Comparison of ENCODE assay signal across 23 cellular contexts in genomic region chr17:2560658-2561057, GRCh38.
"Had no signal": no experiment of that assay in that cellular context is flagged by ENCODE, and none has a peak within 500 bp of the region (broad histone marks: within the 10 kb centered on the region; RNA-seq: fewer than 3 reads in every experiment).

No MANE protein-coding gene starts in this region.

- H2AFZ ChIP-seq: parathyroid adenoma had no signal

- H3K4me1 ChIP-seq: left lung, lower lobe of right lung, parathyroid adenoma, prostate gland, testis, tibial nerve, upper lobe of right lung, vagina had no signal

- H3K9me3 ChIP-seq: prostate gland, testis, upper lobe of right lung, vagina had no signal

- H3K27ac ChIP-seq: esophagus squamous epithelium, left lung, lower lobe of right lung, parathyroid adenoma, prostate gland, testis, tibial nerve, upper lobe of right lung, vagina had no signal

- H3K36me3 ChIP-seq: esophagus squamous epithelium, left lung, lower lobe of right lung, prostate gland, tibial nerve, upper lobe of right lung, vagina had no signal

- ATAC-seq: left lung; lower lobe of right lung; sciatic nerve; stimulated activated naive B cell treated with anti-CD40 and anti-IgM and Interleukin-4, amounts not matched to agents 10 μg/mL and 1 μg/mL and 100 μg/mL, for 72 hours; stimulated activated naive CD8-positive, alpha-beta T cell treated with anti-CD3 and anti-CD28 coated beads, Interleukin-15, amount 100 ng/mL, for 72 hours; upper lobe of right lung had no signal

- FAIRE-seq: colon, frontal cortex had no signal

- DNase-seq: cerebellar nuclear complex; endodermal cell; esophagus squamous epithelium; glutamatergic neuron; islet precursor cell; left lung; lower lobe of right lung; mesendoderm; naive B cell; retina; stimulated activated CD4-positive, alpha-beta T cell treated with anti-CD3 and anti-CD28 coated beads, Interleukin-2, amount 100 ng/mL, for 24 hours; stimulated activated CD4-positive, alpha-beta T cell treated with anti-CD3 and anti-CD28 coated beads, Interleukin-4, amount 100 ng/mL, for 4 hours; stimulated activated naive B cell treated with anti-CD40 and anti-IgM and Interleukin-4, amounts not matched to agents 10 μg/mL and 1 μg/mL and 100 μg/mL, for 72 hours; stimulated activated naive CD8-positive, alpha-beta T cell treated with anti-CD3 and anti-CD28 coated beads, Interleukin-15, amount 100 ng/mL, for 72 hours; testis; upper lobe of right lung had no signal

- H3K4me3 ChIP-seq: esophagus squamous epithelium, left lung, lower lobe of right lung, prostate gland, testis, tibial nerve, upper lobe of right lung, vagina had no signal

- H3K79me2 ChIP-seq: parathyroid adenoma had no signal

- H3K27me3 ChIP-seq: esophagus squamous epithelium, left lung, testis, tibial nerve, upper lobe of right lung, vagina had no signal

- H3K9ac ChIP-seq: parathyroid adenoma had no signal
